In genomic region chr1:174786760-174787159, GRCh38 we compare ENCODE assay signal across 11 cellular contexts.
A peak's percentile ranks its signal among the peaks of the same experiment; 100 is the strongest.
DNase-seq lines count a peak whose midpoint lies in the region; ATAC-seq lines count a peak whose summit lies in the region.
"Had no signal": no experiment of that assay in that cellular context is flagged by ENCODE, and none has a peak within 500 bp of the region (broad histone marks: within the 10 kb centered on the region; RNA-seq: fewer than 3 reads in every experiment).

No MANE protein-coding gene starts in this region.

- H3K36me3 Mint-ChIP-seq in activated naive CD4-positive, alpha-beta T cell treated with anti-CD3 and anti-CD28 coated beads, Interleukin-2, amount 50 U/mL, for 72 hours, result no peaks in the 10 kb centered on the region

- no peak overlapping the region for H3K27ac Mint-ChIP-seq in activated naive CD4-positive, alpha-beta T cell treated with anti-CD3 and anti-CD28 coated beads, Interleukin-2, amount 50 U/mL, for 72 hours
- H3K27ac Mint-ChIP-seq: T-helper 2 cell treated with Interferon-gamma antibody and Interleukin-4, amounts not matched to agents 5 μg/mL and 100 μg/mL, for 36 hours had no signal

- no peak for DNase-seq in activated naive CD4-positive, alpha-beta T cell treated with anti-CD3 and anti-CD28 coated beads, Interleukin-2, amount 50 U/mL, for 72 hours (ENCODE audit: low spot score in 2 of 2)
- DNase-seq in activated naive CD4-positive, alpha-beta T cell treated with Interleukin-2 at 50 U/mL for 16 hours, result no peak
- DNase-seq in NCI-H187 treated with DMSO at 0.1 percent for 48 hours (lab: John Stamatoyannopoulos, UW), result no peak
- DNase-seq in A172 (ENCODE audit: low spot score), result no peak
- no peak for DNase-seq in NCI-H524 (lab: John Stamatoyannopoulos, UW)
- DNase-seq in islet precursor cell, result no peak
- DNase-seq: NCI-H1930, PC-9 had no signal

- H3K9me3 Mint-ChIP-seq in activated naive CD4-positive, alpha-beta T cell treated with anti-CD3 and anti-CD28 coated beads, Interleukin-2, amount 50 U/mL, for 72 hours, result no peaks in the 10 kb centered on the region
- H3K9me3 Mint-ChIP-seq: T-helper 2 cell treated with Interferon-gamma antibody and Interleukin-4, amounts not matched to agents 5 μg/mL and 100 μg/mL, for 36 hours had no signal

- peak; percentile 20 to 51 for ATAC-seq in activated naive CD4-positive, alpha-beta T cell treated with anti-CD3 and anti-CD28 coated beads, Interleukin-2, amount 50 U/mL, for 72 hours
- ATAC-seq in GM21717 (IDR thresholded peaks at IDR 0.05; ENCODE audit: unreplicated experiment), result peak; percentile 77
- peak; percentile 75 for ATAC-seq in HG03196 (IDR thresholded peaks at IDR 0.05; ENCODE audit: unreplicated experiment)
